In genomic region chr3:47892284-47892683, GRCh38 we compare ENCODE assay signal across 20 cellular contexts.
A peak's percentile ranks its signal among the peaks of the same experiment; 100 is the strongest.
DNase-seq lines count a peak whose midpoint lies in the region; TF ChIP-seq lines count a peak whose summit lies in the region.
"Had no signal": no experiment of that assay in that cellular context is flagged by ENCODE, and none has a peak within 500 bp of the region (broad histone marks: within the 10 kb centered on the region; RNA-seq: fewer than 3 reads in every experiment).

No MANE protein-coding gene starts in this region.

- 90 to 91% methylated on average over 10 to 11 of the region's 11 CpGs for WGBS in mesodermal cell (ENCODE audit: insufficient coverage in 2 of 2), 2 experiments

- H3K36me3 ChIP-seq in mesodermal cell (ENCODE audit: control insufficient read depth, insufficient read depth, low read length) (peaks cover 77% of the 10 kb centered on the region), tibial artery (peaks cover 0 to 56% (median 6%) of the 10 kb centered on the region in 3 donors)
- H3K36me3 ChIP-seq: ovary had no signal

- H3K4me1 Mint-ChIP-seq in T-helper 1 cell treated with Interleukin-12 subunit alpha and Interleukin-12 subunit beta and Interleukin-4 antibody, amounts not matched to agents 30 μg/mL and 1 μg/mL, for 36 hours (ENCODE audit: low read depth) = peaks cover 15% of the 10 kb centered on the region

- H3K4me1 ChIP-seq in mesodermal cell (ENCODE audit: control insufficient read depth, insufficient read depth, low read length, poor library complexity, severe bottlenecking) (peaks cover 9% of the 10 kb centered on the region), tibial artery (peaks cover 0 to 33% (median 14%) of the 10 kb centered on the region in 4 donors)

- no peaks in the 10 kb centered on the region for H3K9me3 Mint-ChIP-seq in T-helper 1 cell treated with Interleukin-12 subunit alpha and Interleukin-12 subunit beta and Interleukin-4 antibody, amounts not matched to agents 30 μg/mL and 1 μg/mL, for 36 hours
- H3K9me3 Mint-ChIP-seq: activated CD8-positive, alpha-beta T cell treated with anti-CD3 and anti-CD28 coated beads for 36 hours; CD4-positive, alpha-beta T cell had no signal

- H3K27ac ChIP-seq in dorsolateral prefrontal cortex (peak overlapping the region; percentile 15 to 94 (median 83)), mesodermal cell (ENCODE audit: low read depth, low read length, severe bottlenecking) (peak overlapping the region; percentile 86), tibial artery (peak overlapping the region in 1 of 2 donors; percentile 61)
- H3K27ac ChIP-seq: ovary had no signal

- no peak overlapping the region for H3K4me3 Mint-ChIP-seq in T-helper 1 cell treated with Interleukin-12 subunit alpha and Interleukin-12 subunit beta and Interleukin-4 antibody, amounts not matched to agents 30 μg/mL and 1 μg/mL, for 36 hours
- H3K4me3 Mint-ChIP-seq: activated CD8-positive, alpha-beta T cell treated with anti-CD3 and anti-CD28 coated beads for 36 hours; CD4-positive, alpha-beta T cell had no signal

- peaks cover 23% of the 10 kb centered on the region for H3K36me3 Mint-ChIP-seq in T-helper 1 cell treated with Interleukin-12 subunit alpha and Interleukin-12 subunit beta and Interleukin-4 antibody, amounts not matched to agents 30 μg/mL and 1 μg/mL, for 36 hours (ENCODE audit: low read depth)

- no peaks in the 10 kb centered on the region for H3K27me3 Mint-ChIP-seq in T-helper 1 cell treated with Interleukin-12 subunit alpha and Interleukin-12 subunit beta and Interleukin-4 antibody, amounts not matched to agents 30 μg/mL and 1 μg/mL, for 36 hours (ENCODE audit: low read depth)
- H3K27me3 Mint-ChIP-seq: activated CD8-positive, alpha-beta T cell treated with anti-CD3 and anti-CD28 coated beads for 36 hours; CD4-positive, alpha-beta T cell had no signal

- H3K27me3 ChIP-seq in dorsolateral prefrontal cortex = no peaks in the 10 kb centered on the region
- H3K27me3 ChIP-seq in tibial artery = no peaks in the 10 kb centered on the region
- H3K27me3 ChIP-seq: ovary had no signal

- TF ChIP-seq CTCF in dorsolateral prefrontal cortex (IDR thresholded peaks at IDR 0.05 in 54 of 56, conservative IDR thresholded peaks at IDR 0.05 in 2 of 56; ENCODE audit: low read depth in 1 of 56, partially characterized antibody in 56 of 56) (no peak), tibial artery (IDR thresholded peaks at IDR 0.05) (no peak)

- peak overlapping the region; percentile 34 for H3K27ac Mint-ChIP-seq in T-helper 1 cell treated with Interleukin-12 subunit alpha and Interleukin-12 subunit beta and Interleukin-4 antibody, amounts not matched to agents 30 μg/mL and 1 μg/mL, for 36 hours
- H3K27ac Mint-ChIP-seq: activated CD8-positive, alpha-beta T cell treated with anti-CD3 and anti-CD28 coated beads for 36 hours; CD4-positive, alpha-beta T cell had no signal

- H3K4me3 ChIP-seq in dorsolateral prefrontal cortex (peak overlapping the region; percentile 3 to 67 (median 49)), mesodermal cell (ENCODE audit: extremely low read depth, insufficient read depth, low read length, poor library complexity, severe bottlenecking) (no peak overlapping the region), tibial artery (no peak overlapping the region)
- H3K4me3 ChIP-seq: mucosa of descending colon, ovary, smooth muscle cell had no signal

- H3K9me3 ChIP-seq in mesodermal cell (ENCODE audit: control insufficient read depth, low read length) (no peaks in the 10 kb centered on the region), tibial artery (no peaks in the 10 kb centered on the region)
- H3K9me3 ChIP-seq: mucosa of descending colon, ovary had no signal

- no peak for DNase-seq in T-helper 1 cell
- peak in 8 of 10 donors; percentile 33 to 76 (median 54) for DNase-seq in dorsolateral prefrontal cortex
- peak; percentile 65 for DNase-seq in superior temporal gyrus (ENCODE audit: extremely low spot score)
- no peak for DNase-seq in NOMO-1 treated with dmso at 0.1 percent for 144 hours (lab: John Stamatoyannopoulos, UW; ENCODE audit: unreplicated experiment)
- no peak for DNase-seq in tibial artery
- no peak for DNase-seq in stimulated activated naive CD4-positive, alpha-beta T cell (lab: John Stamatoyannopoulos, UW)
- DNase-seq: activated CD8-positive, alpha-beta T cell treated with anti-CD3 and anti-CD28 coated beads for 36 hours; activated T-cell treated with anti-CD3 and anti-CD28 coated beads, Interleukin-2, amount 50 U/mL, for 48 hours; CD4-positive, alpha-beta T cell; cortex of kidney; DMS79 treated with DMSO at 0.1 percent for 48 hours; IMR-90; kidney glomerular epithelial cell; mucosa of descending colon; NCI-H2081; NCI-H526 treated with DMSO at 0.1 percent for 48 hours; ovary had no signal

- intact Hi-C loops in dorsolateral prefrontal cortex (cut with DNase I) (no loop called here), tibial artery (cut with DNase I; ENCODE audit: low total_unique reads) (no loop called here)

Comparison
In these comparisons a context has a peak if more than half of its experiments do, and no peak if none do; other contexts are left out.
1. DNase-seq: peak in dorsolateral prefrontal cortex (8 of 10) and superior temporal gyrus (single experiment); none in T-helper 1 cell (0 of 5), NOMO-1 treated with dmso at 0.1 percent for 144 hours (single experiment), tibial artery (0 of 2) and stimulated activated naive CD4-positive, alpha-beta T cell (0 of 6).
2. H3K4me3 ChIP-seq: peak in dorsolateral prefrontal cortex (59 of 59); none in mesodermal cell (single experiment) and tibial artery (0 of 2).